Comparison of ENCODE assay signal across 1 cellular context in the genomic region with DNA sequence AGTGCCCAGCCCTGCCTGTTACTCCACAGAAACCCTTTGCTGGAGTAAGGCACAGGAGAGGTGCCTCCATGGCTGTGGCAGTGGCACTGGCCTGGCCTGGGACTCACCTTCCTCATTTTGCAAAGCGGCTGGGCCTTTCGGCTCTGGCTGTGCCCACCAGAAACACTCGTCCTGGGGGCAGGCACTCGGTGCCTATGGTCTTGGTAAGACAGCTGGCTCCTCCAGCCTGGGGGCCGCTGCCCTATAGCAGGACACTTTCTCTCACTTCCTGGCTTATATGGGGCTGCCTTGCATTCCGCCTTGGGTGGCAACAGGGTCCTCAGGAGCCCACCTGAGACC.
TF ChIP-seq lines count a peak whose summit lies in the region.

No MANE protein-coding gene starts in this region.

TF ChIP-seq in HepG2, 621 proteins besides CTCF, POLR2A, EP300 and RAD21:
- TF ChIP-seq ZNF3 (CRISPR knock-in tag; IDR thresholded peaks at IDR 0.05) (no peak), ZNF839 (CRISPR knock-in tag; IDR thresholded peaks at IDR 0.05; ENCODE audit: borderline replicate concordance) (no peak), NPAS2 (CRISPR knock-in tag; IDR thresholded peaks at IDR 0.05; ENCODE audit: borderline replicate concordance) (no peak), WIZ (CRISPR knock-in tag; IDR thresholded peaks at IDR 0.05) (no peak), ZSCAN21 (CRISPR knock-in tag; IDR thresholded peaks at IDR 0.05; ENCODE audit: borderline replicate concordance) (no peak)
- TF ChIP-seq, protein P1, sequence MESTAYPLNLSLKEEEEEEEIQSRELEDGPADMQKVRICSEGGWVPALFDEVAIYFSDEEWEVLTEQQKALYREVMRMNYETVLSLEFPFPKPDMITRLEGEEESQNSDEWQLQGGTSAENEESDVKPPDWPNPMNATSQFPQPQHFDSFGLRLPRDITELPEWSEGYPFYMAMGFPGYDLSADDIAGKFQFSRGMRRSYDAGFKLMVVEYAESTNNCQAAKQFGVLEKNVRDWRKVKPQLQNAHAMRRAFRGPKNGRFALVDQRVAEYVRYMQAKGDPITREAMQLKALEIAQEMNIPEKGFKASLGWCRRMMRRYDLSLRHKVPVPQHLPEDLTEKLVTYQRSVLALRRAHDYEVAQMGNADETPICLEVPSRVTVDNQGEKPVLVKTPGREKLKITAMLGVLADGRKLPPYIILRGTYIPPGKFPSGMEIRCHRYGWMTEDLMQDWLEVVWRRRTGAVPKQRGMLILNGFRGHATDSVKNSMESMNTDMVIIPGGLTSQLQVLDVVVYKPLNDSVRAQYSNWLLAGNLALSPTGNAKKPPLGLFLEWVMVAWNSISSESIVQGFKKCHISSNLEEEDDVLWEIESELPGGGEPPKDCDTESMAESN (CRISPR knock-in tag; conservative IDR thresholded peaks at IDR 0.05): no peak
- TF ChIP-seq, protein P2, sequence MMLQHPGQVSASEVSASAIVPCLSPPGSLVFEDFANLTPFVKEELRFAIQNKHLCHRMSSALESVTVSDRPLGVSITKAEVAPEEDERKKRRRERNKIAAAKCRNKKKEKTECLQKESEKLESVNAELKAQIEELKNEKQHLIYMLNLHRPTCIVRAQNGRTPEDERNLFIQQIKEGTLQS (CRISPR knock-in tag; IDR thresholded peaks at IDR 0.05): no peak
- TF ChIP-seq, protein P3, sequence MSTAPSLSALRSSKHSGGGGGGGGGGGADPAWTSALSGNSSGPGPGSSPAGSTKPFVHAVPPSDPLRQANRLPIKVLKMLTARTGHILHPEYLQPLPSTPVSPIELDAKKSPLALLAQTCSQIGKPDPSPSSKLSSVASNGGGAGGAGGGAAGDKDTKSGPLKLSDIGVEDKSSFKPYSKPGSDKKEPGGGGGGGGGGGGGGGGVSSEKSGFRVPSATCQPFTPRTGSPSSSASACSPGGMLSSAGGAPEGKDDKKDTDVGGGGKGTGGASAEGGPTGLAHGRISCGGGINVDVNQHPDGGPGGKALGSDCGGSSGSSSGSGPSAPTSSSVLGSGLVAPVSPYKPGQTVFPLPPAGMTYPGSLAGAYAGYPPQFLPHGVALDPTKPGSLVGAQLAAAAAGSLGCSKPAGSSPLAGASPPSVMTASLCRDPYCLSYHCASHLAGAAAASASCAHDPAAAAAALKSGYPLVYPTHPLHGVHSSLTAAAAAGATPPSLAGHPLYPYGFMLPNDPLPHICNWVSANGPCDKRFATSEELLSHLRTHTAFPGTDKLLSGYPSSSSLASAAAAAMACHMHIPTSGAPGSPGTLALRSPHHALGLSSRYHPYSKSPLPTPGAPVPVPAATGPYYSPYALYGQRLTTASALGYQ (CRISPR knock-in tag; IDR thresholded peaks at IDR 0.05): no peak
- TF ChIP-seq, protein P4, sequence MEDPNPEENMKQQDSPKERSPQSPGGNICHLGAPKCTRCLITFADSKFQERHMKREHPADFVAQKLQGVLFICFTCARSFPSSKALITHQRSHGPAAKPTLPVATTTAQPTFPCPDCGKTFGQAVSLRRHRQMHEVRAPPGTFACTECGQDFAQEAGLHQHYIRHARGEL (CRISPR knock-in tag; IDR thresholded peaks at IDR 0.05): no peak
TF ChIP-seq in HepG2: peak in this region for 0.
